In the genomic region with DNA sequence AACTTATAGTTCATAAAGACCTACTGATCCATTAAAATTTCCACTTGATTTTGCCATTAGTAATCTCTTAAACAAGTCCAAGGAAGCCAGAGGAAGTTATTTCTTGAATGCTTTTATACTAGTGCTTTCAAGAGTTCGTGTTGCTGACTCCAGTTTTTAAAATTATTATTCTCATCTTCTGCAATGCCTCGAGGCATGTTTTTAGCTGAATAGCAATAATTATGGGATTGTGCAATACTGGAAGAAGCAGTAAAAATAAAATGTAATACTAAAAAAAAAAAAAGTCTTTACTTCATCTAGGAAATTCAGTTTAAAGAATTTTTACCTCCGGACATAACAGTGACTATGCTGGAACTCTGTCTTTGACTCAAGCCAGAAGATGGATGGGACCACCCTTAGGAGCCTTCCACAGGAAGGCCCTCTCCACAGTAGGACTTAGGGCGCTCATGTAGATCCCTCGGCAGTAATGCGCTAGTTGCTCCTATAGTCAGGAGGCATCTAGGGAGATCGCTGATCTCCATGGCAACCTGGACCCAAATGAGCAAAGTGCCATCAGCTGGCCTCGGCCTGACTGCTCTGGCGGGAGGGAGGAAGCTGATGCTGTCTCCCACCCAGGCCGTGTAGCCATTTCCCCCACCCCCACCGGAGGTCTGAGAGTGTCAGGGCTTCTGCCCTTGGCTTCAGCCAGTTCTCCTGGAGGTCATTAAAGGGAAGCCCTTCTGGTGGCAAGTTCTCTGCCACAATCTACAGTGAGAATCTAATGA, we compare ENCODE assay signal across 1 cellular context.
TF ChIP-seq lines count a peak whose summit lies in the region.

No MANE protein-coding gene starts in this region.

TF ChIP-seq in GM12878, 131 proteins besides CTCF, POLR2A, EP300 and RAD21:
- TF ChIP-seq, protein P1, sequence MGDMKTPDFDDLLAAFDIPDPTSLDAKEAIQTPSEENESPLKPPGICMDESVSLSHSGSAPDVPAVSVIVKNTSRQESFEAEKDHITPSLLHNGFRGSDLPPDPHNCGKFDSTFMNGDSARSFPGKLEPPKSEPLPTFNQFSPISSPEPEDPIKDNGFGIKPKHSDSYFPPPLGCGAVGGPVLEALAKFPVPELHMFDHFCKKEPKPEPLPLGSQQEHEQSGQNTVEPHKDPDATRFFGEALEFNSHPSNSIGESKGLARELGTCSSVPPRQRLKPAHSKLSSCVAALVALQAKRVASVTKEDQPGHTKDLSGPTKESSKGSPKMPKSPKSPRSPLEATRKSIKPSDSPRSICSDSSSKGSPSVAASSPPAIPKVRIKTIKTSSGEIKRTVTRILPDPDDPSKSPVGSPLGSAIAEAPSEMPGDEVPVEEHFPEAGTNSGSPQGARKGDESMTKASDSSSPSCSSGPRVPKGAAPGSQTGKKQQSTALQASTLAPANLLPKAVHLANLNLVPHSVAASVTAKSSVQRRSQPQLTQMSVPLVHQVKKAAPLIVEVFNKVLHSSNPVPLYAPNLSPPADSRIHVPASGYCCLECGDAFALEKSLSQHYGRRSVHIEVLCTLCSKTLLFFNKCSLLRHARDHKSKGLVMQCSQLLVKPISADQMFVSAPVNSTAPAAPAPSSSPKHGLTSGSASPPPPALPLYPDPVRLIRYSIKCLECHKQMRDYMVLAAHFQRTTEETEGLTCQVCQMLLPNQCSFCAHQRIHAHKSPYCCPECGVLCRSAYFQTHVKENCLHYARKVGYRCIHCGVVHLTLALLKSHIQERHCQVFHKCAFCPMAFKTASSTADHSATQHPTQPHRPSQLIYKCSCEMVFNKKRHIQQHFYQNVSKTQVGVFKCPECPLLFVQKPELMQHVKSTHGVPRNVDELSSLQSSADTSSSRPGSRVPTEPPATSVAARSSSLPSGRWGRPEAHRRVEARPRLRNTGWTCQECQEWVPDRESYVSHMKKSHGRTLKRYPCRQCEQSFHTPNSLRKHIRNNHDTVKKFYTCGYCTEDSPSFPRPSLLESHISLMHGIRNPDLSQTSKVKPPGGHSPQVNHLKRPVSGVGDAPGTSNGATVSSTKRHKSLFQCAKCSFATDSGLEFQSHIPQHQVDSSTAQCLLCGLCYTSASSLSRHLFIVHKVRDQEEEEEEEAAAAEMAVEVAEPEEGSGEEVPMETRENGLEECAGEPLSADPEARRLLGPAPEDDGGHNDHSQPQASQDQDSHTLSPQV (IDR thresholded peaks at IDR 0.05), result no peak
- TF ChIP-seq SMC3 (IDR thresholded peaks at IDR 0.05; ENCODE audit: borderline replicate concordance, low read length) (no peak), SIN3A (IDR thresholded peaks at IDR 0.05; ENCODE audit: low read depth, low read length) (no peak), CEBPB (IDR thresholded peaks at IDR 0.05; ENCODE audit: borderline replicate concordance in 1 of 2, low read depth in 2 of 2, low read length in 2 of 2) (no peak), ASH2L (IDR thresholded peaks at IDR 0.05; ENCODE audit: borderline replicate concordance, low read depth) (no peak), BCL11A (IDR thresholded peaks at IDR 0.05; ENCODE audit: low read depth, low read length) (no peak), EGR1 (IDR thresholded peaks at IDR 0.05; ENCODE audit: borderline replicate concordance in 1 of 2, low read depth in 2 of 2, low read length in 2 of 2) (no peak)
- TF ChIP-seq, protein P2, sequence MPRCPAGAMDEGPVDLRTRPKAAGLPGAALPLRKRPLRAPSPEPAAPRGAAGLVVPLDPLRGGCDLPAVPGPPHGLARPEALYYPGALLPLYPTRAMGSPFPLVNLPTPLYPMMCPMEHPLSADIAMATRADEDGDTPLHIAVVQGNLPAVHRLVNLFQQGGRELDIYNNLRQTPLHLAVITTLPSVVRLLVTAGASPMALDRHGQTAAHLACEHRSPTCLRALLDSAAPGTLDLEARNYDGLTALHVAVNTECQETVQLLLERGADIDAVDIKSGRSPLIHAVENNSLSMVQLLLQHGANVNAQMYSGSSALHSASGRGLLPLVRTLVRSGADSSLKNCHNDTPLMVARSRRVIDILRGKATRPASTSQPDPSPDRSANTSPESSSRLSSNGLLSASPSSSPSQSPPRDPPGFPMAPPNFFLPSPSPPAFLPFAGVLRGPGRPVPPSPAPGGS (IDR thresholded peaks at IDR 0.05; ENCODE audit: borderline replicate concordance, insufficient read depth, low read depth, low read length, poor library complexity, severe bottlenecking), result no peak
- TF ChIP-seq, protein P3, sequence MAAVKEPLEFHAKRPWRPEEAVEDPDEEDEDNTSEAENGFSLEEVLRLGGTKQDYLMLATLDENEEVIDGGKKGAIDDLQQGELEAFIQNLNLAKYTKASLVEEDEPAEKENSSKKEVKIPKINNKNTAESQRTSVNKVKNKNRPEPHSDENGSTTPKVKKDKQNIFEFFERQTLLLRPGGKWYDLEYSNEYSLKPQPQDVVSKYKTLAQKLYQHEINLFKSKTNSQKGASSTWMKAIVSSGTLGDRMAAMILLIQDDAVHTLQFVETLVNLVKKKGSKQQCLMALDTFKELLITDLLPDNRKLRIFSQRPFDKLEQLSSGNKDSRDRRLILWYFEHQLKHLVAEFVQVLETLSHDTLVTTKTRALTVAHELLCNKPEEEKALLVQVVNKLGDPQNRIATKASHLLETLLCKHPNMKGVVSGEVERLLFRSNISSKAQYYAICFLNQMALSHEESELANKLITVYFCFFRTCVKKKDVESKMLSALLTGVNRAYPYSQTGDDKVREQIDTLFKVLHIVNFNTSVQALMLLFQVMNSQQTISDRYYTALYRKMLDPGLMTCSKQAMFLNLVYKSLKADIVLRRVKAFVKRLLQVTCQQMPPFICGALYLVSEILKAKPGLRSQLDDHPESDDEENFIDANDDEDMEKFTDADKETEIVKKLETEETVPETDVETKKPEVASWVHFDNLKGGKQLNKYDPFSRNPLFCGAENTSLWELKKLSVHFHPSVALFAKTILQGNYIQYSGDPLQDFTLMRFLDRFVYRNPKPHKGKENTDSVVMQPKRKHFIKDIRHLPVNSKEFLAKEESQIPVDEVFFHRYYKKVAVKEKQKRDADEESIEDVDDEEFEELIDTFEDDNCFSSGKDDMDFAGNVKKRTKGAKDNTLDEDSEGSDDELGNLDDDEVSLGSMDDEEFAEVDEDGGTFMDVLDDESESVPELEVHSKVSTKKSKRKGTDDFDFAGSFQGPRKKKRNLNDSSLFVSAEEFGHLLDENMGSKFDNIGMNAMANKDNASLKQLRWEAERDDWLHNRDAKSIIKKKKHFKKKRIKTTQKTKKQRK (IDR thresholded peaks at IDR 0.05; ENCODE audit: low read depth, low read length), result no peak
- TF ChIP-seq, protein P4, sequence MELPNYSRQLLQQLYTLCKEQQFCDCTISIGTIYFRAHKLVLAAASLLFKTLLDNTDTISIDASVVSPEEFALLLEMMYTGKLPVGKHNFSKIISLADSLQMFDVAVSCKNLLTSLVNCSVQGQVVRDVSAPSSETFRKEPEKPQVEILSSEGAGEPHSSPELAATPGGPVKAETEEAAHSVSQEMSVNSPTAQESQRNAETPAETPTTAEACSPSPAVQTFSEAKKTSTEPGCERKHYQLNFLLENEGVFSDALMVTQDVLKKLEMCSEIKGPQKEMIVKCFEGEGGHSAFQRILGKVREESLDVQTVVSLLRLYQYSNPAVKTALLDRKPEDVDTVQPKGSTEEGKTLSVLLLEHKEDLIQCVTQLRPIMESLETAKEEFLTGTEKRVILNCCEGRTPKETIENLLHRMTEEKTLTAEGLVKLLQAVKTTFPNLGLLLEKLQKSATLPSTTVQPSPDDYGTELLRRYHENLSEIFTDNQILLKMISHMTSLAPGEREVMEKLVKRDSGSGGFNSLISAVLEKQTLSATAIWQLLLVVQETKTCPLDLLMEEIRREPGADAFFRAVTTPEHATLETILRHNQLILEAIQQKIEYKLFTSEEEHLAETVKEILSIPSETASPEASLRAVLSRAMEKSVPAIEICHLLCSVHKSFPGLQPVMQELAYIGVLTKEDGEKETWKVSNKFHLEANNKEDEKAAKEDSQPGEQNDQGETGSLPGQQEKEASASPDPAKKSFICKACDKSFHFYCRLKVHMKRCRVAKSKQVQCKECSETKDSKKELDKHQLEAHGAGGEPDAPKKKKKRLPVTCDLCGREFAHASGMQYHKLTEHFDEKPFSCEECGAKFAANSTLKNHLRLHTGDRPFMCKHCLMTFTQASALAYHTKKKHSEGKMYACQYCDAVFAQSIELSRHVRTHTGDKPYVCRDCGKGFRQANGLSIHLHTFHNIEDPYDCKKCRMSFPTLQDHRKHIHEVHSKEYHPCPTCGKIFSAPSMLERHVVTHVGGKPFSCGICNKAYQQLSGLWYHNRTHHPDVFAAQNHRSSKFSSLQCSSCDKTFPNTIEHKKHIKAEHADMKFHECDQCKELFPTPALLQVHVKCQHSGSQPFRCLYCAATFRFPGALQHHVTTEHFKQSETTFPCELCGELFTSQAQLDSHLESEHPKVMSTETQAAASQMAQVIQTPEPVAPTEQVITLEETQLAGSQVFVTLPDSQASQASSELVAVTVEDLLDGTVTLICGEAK (IDR thresholded peaks at IDR 0.05; ENCODE audit: borderline replicate concordance), result no peak
